In the genomic region with DNA sequence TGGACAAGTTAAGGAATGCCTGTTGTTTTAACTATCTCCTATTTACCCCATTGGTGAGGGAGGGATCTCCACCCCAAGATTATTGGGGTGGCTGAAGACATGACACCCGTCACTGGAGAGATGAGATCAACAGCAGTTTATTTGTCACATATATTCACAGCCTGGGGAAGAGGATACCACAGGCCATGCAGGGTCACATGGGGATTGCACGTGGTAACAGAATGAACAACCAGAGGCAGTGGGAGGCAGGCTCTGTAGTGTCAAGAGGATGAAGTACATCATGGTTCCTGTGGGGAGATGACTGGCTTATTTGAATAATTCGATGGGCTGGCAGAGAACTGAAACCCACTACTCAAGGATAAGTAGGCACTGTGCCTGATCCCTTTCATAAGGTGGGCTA, we compare ENCODE assay signal across 36 cellular contexts. TPM values are rescaled to one million over a fixed set of nuclear protein-coding genes. Genes with fewer than 3 reads are reported as not detected.
"Had no signal": no experiment of that assay in that cellular context is flagged by ENCODE, and none has a peak within 500 bp of the region (broad histone marks: within the 10 kb centered on the region; RNA-seq: fewer than 3 reads in every experiment).

No MANE protein-coding gene starts in this region.

- H3K4me1 ChIP-seq: ascending aorta, breast epithelium, esophagus muscularis mucosa, foreskin keratinocyte, gastrocnemius medialis, heart left ventricle had no signal

- H3K27me3 ChIP-seq: ascending aorta, breast epithelium, esophagus muscularis mucosa, gastrocnemius medialis, heart left ventricle had no signal

- H3K27ac ChIP-seq: ascending aorta, breast epithelium, esophagus muscularis mucosa, foreskin keratinocyte, gastrocnemius medialis, heart left ventricle, WERI-Rb-1 had no signal

- H3K9me3 ChIP-seq: ascending aorta, breast epithelium, gastrocnemius medialis had no signal

- H3K4me3 ChIP-seq: ascending aorta, breast epithelium, esophagus muscularis mucosa, gastrocnemius medialis, heart left ventricle had no signal

- FAIRE-seq: colon had no signal

- H3K27ac Mint-ChIP-seq: activated B cell treated with CpG ODN at 0.5 μM for 24 hours; activated CD4-positive, alpha-beta memory T cell treated with anti-CD3 and anti-CD28 coated beads, Interleukin-2, amount 10 ng/mL, durations not matched to agents 7 days and 5 days; activated CD4-positive, alpha-beta T cell treated with anti-CD3 and anti-CD28 coated beads, Interleukin-2, amount 10 ng/mL, durations not matched to agents 7 days and 5 days; activated naive CD8-positive, alpha-beta T cell; activated T-cell treated with anti-CD3 and anti-CD28 coated beads, Interleukin-2, amount 50 U/mL, for 24 hours; activated T-cell treated with anti-CD3 and anti-CD28 coated beads, Interleukin-2, amount 50 U/mL, for 72 hours; brain; effector memory CD8-positive, alpha-beta T cell; T-helper 17 cell; T-helper 2 cell treated with Interferon-gamma antibody and Interleukin-4, amounts not matched to agents 5 μg/mL and 100 μg/mL, for 36 hours had no signal

- H3K36me3 ChIP-seq: ascending aorta, breast epithelium, esophagus muscularis mucosa, gastrocnemius medialis, heart left ventricle, WERI-Rb-1 had no signal

- H3K9me3 Mint-ChIP-seq: activated B cell treated with CpG ODN at 0.5 μM for 24 hours; activated CD4-positive, alpha-beta memory T cell treated with anti-CD3 and anti-CD28 coated beads, Interleukin-2, amount 10 ng/mL, durations not matched to agents 7 days and 5 days; activated CD4-positive, alpha-beta T cell treated with anti-CD3 and anti-CD28 coated beads, Interleukin-2, amount 10 ng/mL, durations not matched to agents 7 days and 5 days; activated T-cell treated with anti-CD3 and anti-CD28 coated beads, Interleukin-2, amount 50 U/mL, for 24 hours; activated T-cell treated with anti-CD3 and anti-CD28 coated beads, Interleukin-2, amount 50 U/mL, for 72 hours; central memory CD8-positive, alpha-beta T cell; effector memory CD8-positive, alpha-beta T cell; T-helper 2 cell treated with Interferon-gamma antibody and Interleukin-4, amounts not matched to agents 5 μg/mL and 100 μg/mL, for 36 hours had no signal

- ATAC-seq: activated CD4-positive, CD25-positive, alpha-beta regulatory T cell treated with anti-CD3 and anti-CD28 coated beads, Interleukin-2, amount 50 U/mL, for 24 hours; activated T-cell treated with anti-CD3 and anti-CD28 coated beads, Interleukin-2, amount 50 U/mL, for 72 hours; effector memory CD8-positive, alpha-beta T cell; foreskin keratinocyte; gastrocnemius medialis; heart left ventricle; T-helper 17 cell had no signal

- H3K4me1 Mint-ChIP-seq: activated B cell treated with CpG ODN at 0.5 μM for 24 hours; activated CD4-positive, alpha-beta memory T cell treated with anti-CD3 and anti-CD28 coated beads, Interleukin-2, amount 10 ng/mL, durations not matched to agents 7 days and 5 days; activated CD4-positive, alpha-beta T cell treated with anti-CD3 and anti-CD28 coated beads, Interleukin-2, amount 10 ng/mL, durations not matched to agents 7 days and 5 days; brain; central memory CD8-positive, alpha-beta T cell had no signal

- DNase-seq: activated B cell treated with CpG ODN at 0.5 μM for 24 hours; activated CD4-positive, alpha-beta memory T cell treated with anti-CD3 and anti-CD28 coated beads, Interleukin-2, amount 10 ng/mL, durations not matched to agents 7 days and 5 days; activated CD4-positive, alpha-beta T cell treated with anti-CD3 and anti-CD28 coated beads, Interleukin-2, amount 10 ng/mL, durations not matched to agents 7 days and 5 days; activated CD4-positive, alpha-beta T cell treated with anti-CD3 and anti-CD28 coated beads, Interleukin-2, amount 50 U/mL, for 4 hours; activated CD8-positive, alpha-beta memory T cell treated with anti-CD3 and anti-CD28 coated beads, Interleukin-2, amount 50 U/mL, for 48 hours; activated effector memory CD4-positive, alpha-beta T cell treated with Interleukin-2 at 50 U/mL for 16 hours; activated gamma-delta T cell treated with Interleukin-2 at 50 U/mL for 16 hours; activated naive CD4-positive, alpha-beta T cell treated with anti-CD3 and anti-CD28 coated beads, Interleukin-2, amount 50 U/mL, for 16 hours; activated naive CD4-positive, alpha-beta T cell treated with Interleukin-2 at 50 U/mL for 16 hours; activated T-cell treated with anti-CD3 and anti-CD28 coated beads for 4 hours; activated T-cell treated with anti-CD3 and anti-CD28 coated beads, Interleukin-2, amount 50 U/mL, for 24 hours; activated T-cell treated with anti-CD3 and anti-CD28 coated beads, Interleukin-2, amount 50 U/mL, for 72 hours; cortex of kidney; dermis blood vessel endothelial cell; effector CD4-positive, alpha-beta T cell; effector memory CD8-positive, alpha-beta T cell; erythroblast; foreskin keratinocyte; gastrocnemius medialis; glutamatergic neuron; heart left ventricle; T-helper 1 cell; T-helper 17 cell; T1000; WERI-Rb-1 had no signal

- H3K36me3 Mint-ChIP-seq: activated naive CD8-positive, alpha-beta T cell; brain had no signal

- H3K4me3 Mint-ChIP-seq: activated B cell treated with CpG ODN at 0.5 μM for 24 hours; activated CD4-positive, alpha-beta memory T cell treated with anti-CD3 and anti-CD28 coated beads, Interleukin-2, amount 10 ng/mL, durations not matched to agents 7 days and 5 days; activated CD4-positive, alpha-beta T cell treated with anti-CD3 and anti-CD28 coated beads, Interleukin-2, amount 10 ng/mL, durations not matched to agents 7 days and 5 days; activated naive CD8-positive, alpha-beta T cell; activated T-cell treated with anti-CD3 and anti-CD28 coated beads, Interleukin-2, amount 50 U/mL, for 24 hours; activated T-cell treated with anti-CD3 and anti-CD28 coated beads, Interleukin-2, amount 50 U/mL, for 72 hours; brain; central memory CD8-positive, alpha-beta T cell; effector memory CD8-positive, alpha-beta T cell; T-helper 17 cell; T-helper 2 cell treated with Interferon-gamma antibody and Interleukin-4, amounts not matched to agents 5 μg/mL and 100 μg/mL, for 36 hours had no signal

RNA-seq across cellular contexts. Expression of a gene that starts 18.6 kb away (rescaled TPM):
- total RNA-seq: activated B cell treated with CpG ODN at 0.5 μM for 24 hours; activated CD4-positive, alpha-beta memory T cell treated with anti-CD3 and anti-CD28 coated beads, Interleukin-2, amount 10 ng/mL, durations not matched to agents 7 days and 5 days; activated CD4-positive, alpha-beta T cell treated with anti-CD3 and anti-CD28 coated beads, Interleukin-2, amount 10 ng/mL, durations not matched to agents 7 days and 5 days; activated T-cell treated with anti-CD3 and anti-CD28 coated beads, Interleukin-2, amount 50 U/mL, for 72 hours; ascending aorta; breast epithelium; cardiac septum; chondrocyte; dermis blood vessel endothelial cell; esophagus muscularis mucosa; foreskin keratinocyte; gastrocnemius medialis; heart left ventricle; T-helper 17 cell had no signal
